Comparison of ENCODE assay signal across 22 cellular contexts in the genomic region with DNA sequence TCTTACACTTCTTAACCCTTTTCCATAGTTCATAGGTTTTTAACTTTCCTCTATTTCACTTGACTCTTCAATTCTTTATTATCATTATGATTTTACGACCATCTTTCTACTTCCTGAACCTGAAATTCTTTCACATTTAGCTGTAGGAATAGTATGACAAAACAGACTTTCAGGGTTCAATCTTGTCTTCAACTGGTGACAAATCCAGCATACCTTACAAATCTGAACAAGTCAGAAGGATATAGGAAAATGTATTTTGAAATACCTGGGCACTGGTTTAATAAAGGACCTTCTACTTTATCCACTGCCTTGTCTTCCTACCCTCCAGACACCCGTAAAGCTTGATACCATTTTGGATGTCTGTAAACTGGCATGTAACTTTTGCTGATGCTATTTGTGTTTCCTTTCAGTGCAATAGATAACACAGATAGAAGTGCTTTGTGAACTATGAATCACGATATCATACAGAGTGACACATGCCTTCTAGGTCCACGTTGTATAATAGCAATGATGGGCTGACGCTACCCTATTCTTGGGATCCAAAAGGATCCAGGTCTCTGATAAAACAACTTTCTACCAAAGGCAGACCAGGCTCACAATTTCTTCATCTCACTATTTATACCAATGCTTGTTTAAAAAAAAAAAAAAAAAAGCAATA.
"Had no signal": no experiment of that assay in that cellular context is flagged by ENCODE, and none has a peak within 500 bp of the region (broad histone marks: within the 10 kb centered on the region; RNA-seq: fewer than 3 reads in every experiment).

No MANE protein-coding gene starts in this region.

- FAIRE-seq: endometrium, kidney had no signal

- H3K9me3 ChIP-seq: mucosa of descending colon, sigmoid colon, stomach, thoracic aorta, transverse colon had no signal

- H3K9me3 Mint-ChIP-seq: natural killer cell had no signal

- H3K79me2 ChIP-seq: hepatocyte had no signal

- H3K27ac Mint-ChIP-seq: natural killer cell had no signal

- H3K27me3 ChIP-seq: hepatocyte, sigmoid colon, stomach, transverse colon had no signal

- H3K4me3 ChIP-seq: hepatocyte, mucosa of descending colon, sigmoid colon, skin epidermis, stomach, thoracic aorta, transverse colon had no signal

- ATAC-seq: left ventricle myocardium superior, mucosa of descending colon, natural killer cell had no signal

- H3K27ac ChIP-seq: hepatocyte, sigmoid colon, skin epidermis, stomach, thoracic aorta, transverse colon had no signal

- DNase-seq: cortex of kidney; effector memory CD4-positive, alpha-beta T cell; foreskin melanocyte; head of caudate nucleus; kidney; left cardiac atrium; left ventricle myocardium superior; mucosa of descending colon; natural killer cell; posterior cingulate gyrus; sigmoid colon; stimulated activated CD4-positive, alpha-beta T cell treated with anti-CD3 and anti-CD28 coated beads, Interleukin-2, amount 100 ng/mL, for 24 hours; stimulated activated CD4-positive, alpha-beta T cell treated with anti-CD3 and anti-CD28 coated beads, Interleukin-4, amount 100 ng/mL, for 4 hours; stimulated activated naive CD4-positive, alpha-beta T cell; stomach; substantia nigra; transverse colon had no signal

- H3K4me2 ChIP-seq: hepatocyte had no signal

- H3K4me3 Mint-ChIP-seq: natural killer cell, neural crest cell had no signal

- H3K4me1 Mint-ChIP-seq: natural killer cell, neural crest cell had no signal

- H3K4me1 ChIP-seq: transverse colon had no signal

- H2AFZ ChIP-seq: hepatocyte had no signal
